In genomic region chr5:137566118-137566541, GRCh38 we compare ENCODE assay signal across 1 cellular context.
TF ChIP-seq lines count a peak whose summit lies in the region.

No MANE protein-coding gene starts in this region.

TF ChIP-seq in IMR-90, 13 proteins besides CTCF, POLR2A, EP300 and RAD21:
- TF ChIP-seq MAFK (IDR thresholded peaks at IDR 0.05; ENCODE audit: low read depth, low read length) (no peak), CEBPB (IDR thresholded peaks at IDR 0.05; ENCODE audit: low read depth, low read length) (no peak), MXI1 (IDR thresholded peaks at IDR 0.05; ENCODE audit: borderline replicate concordance, low read depth, low read length) (no peak), RCOR1 (IDR thresholded peaks at IDR 0.05; ENCODE audit: insufficient replicate concordance, low read length) (no peak), SMC3 (IDR thresholded peaks at IDR 0.05; ENCODE audit: low read depth, low read length) (no peak), NFE2L2 (IDR thresholded peaks at IDR 0.05; ENCODE audit: low read depth, low read length) (no peak), CHD1 (IDR thresholded peaks at IDR 0.05; ENCODE audit: low read depth, low read length) (no peak), FOS (IDR thresholded peaks at IDR 0.05; ENCODE audit: low read depth, low read length) (no peak), BHLHE40 (IDR thresholded peaks at IDR 0.05; ENCODE audit: low read depth, low read length) (no peak), RFX5 (IDR thresholded peaks at IDR 0.05; ENCODE audit: low read depth, low read length) (no peak), MAZ (IDR thresholded peaks at IDR 0.05; ENCODE audit: borderline replicate concordance, low read depth, low read length) (no peak)
- TF ChIP-seq, protein P1, sequence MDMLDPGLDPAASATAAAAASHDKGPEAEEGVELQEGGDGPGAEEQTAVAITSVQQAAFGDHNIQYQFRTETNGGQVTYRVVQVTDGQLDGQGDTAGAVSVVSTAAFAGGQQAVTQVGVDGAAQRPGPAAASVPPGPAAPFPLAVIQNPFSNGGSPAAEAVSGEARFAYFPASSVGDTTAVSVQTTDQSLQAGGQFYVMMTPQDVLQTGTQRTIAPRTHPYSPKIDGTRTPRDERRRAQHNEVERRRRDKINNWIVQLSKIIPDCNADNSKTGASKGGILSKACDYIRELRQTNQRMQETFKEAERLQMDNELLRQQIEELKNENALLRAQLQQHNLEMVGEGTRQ (IDR thresholded peaks at IDR 0.05; ENCODE audit: low read depth, low read length), result no peak
- TF ChIP-seq, protein P2, sequence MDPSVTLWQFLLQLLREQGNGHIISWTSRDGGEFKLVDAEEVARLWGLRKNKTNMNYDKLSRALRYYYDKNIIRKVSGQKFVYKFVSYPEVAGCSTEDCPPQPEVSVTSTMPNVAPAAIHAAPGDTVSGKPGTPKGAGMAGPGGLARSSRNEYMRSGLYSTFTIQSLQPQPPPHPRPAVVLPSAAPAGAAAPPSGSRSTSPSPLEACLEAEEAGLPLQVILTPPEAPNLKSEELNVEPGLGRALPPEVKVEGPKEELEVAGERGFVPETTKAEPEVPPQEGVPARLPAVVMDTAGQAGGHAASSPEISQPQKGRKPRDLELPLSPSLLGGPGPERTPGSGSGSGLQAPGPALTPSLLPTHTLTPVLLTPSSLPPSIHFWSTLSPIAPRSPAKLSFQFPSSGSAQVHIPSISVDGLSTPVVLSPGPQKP (IDR thresholded peaks at IDR 0.05; ENCODE audit: borderline replicate concordance, low read depth, low read length), result no peak
